ENCODE assay signal across 1 cellular context in the genomic region with DNA sequence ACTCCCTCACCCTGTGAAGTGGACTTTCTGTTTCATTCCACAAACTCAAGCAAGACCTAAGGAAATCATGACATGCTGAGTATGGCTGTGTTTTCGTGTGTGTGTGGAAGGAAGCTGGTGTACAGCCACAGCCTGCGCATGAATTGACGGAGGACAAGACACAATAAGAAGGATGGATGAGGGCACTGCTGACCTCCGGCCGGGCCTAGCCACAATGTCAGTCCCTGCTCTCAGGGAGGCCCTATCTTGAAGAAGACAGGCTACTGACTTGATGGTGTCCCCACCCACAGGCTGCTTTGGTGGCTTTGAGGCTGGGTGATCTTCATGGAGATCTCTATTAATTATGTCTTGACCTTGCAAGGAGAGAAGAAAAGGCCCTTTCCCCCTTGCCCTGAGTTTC.
TF ChIP-seq lines count a peak whose summit lies in the region.

No MANE protein-coding gene starts in this region.

TF ChIP-seq in H1, 55 proteins besides CTCF, POLR2A, EP300 and RAD21:
- TF ChIP-seq CBX8 (IDR thresholded peaks at IDR 0.05; ENCODE audit: borderline replicate concordance, low read depth, low read length) (no peak), MAFK (IDR thresholded peaks at IDR 0.05; ENCODE audit: low read depth, low read length) (no peak), EZH2 (IDR thresholded peaks at IDR 0.05; ENCODE audit: low read depth, low read length, severe bottlenecking) (no peak)
